In the genomic region with DNA sequence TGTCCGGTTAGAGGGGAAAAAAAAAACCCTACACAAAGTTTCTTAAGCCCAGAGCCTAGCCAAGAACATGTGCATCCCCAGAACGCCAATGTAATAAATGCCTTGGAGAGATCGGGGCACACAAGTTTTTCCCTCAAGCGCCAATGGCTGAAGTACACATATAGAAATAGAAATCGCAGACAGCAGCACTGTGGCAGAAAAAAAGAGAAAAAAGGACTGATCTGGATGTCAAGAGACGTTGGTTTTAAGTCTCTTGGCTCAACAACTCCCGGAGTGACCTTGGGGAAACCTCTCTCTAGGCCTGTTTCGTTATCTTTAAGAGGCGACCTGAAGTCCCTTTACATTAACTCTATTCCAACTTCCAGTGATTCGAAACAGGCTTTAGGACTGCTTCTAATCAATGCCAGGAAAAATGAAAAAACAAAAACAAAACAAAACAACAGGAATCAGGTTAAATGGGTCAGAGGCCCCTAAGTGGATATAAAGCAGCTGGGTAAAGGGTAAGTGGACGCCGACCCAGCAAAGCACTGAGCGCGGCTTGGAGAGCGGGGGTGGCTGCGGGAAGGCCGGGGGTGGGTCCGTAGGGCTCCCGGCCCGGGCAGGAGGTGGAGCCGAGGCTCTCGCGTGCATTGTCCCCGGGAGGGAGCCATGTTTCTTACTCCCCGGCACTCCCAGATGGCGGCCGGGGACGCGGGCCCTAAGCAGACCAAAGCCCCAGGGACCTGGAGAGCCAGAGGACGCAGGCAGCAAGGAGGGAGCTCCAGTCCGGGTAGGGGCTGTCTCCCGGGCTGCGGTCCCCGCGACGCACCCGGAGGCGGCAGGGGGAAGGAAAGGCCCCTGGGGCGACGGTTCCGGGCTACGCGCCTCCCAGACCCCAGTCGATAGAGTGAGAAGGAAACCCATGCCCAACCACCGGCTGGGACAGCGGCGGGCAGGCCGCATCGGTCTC, we compare ENCODE assay signal across 8 cellular contexts. TPM values are rescaled to one million over a fixed set of nuclear protein-coding genes. Genes with fewer than 3 reads are reported as not detected.
DNase-seq lines count a peak whose midpoint lies in the region; ATAC-seq, FAIRE-seq and TF ChIP-seq lines count a peak whose summit lies in the region.

No MANE protein-coding gene starts in this region.

- CTCF ChIA-PET in CD8-positive, alpha-beta memory T cell (lab: Charles Lee) = interaction anchor here (1.0 to 2.2 kb wide), 6 partner anchors 11 to 127 kb away, joined by 3 to 10 read pairs (median 5); a partner anchor contains a TSS

- ATAC-seq in HG03432 (IDR thresholded peaks at IDR 0.05; ENCODE audit: unreplicated experiment) = peak; percentile 73
- peak; percentile 76 to 90 (median 89) for ATAC-seq in heart left ventricle

- H3K4me1 ChIP-seq in CD8-positive, alpha-beta memory T cell (ENCODE audit: insufficient read depth, low read length) = peaks cover 32% of the 10 kb centered on the region
- H3K4me1 ChIP-seq in SJSA1 (replicated peaks) (peaks cover 21% of the 10 kb centered on the region), adipocyte (ENCODE audit: control insufficient read depth, insufficient read depth, low read length) (peaks cover 25% of the 10 kb centered on the region), heart left ventricle (peaks cover 0 to 47% (median 32%) of the 10 kb centered on the region in 12 donors), urinary bladder (ENCODE audit: insufficient read depth) (peaks cover 2% of the 10 kb centered on the region)

- peak overlapping the region; percentile 95 to 99 (median 98) for H3K27ac Mint-ChIP-seq in CD8-positive, alpha-beta memory T cell

- H3K27ac ChIP-seq in CD8-positive, alpha-beta memory T cell (ENCODE audit: low read depth, low read length) = peak overlapping the region; percentile 88
- H3K27ac ChIP-seq in SJSA1 (peak overlapping the region; percentile 88), heart left ventricle (peak overlapping the region; percentile 95 to 100 (median 98)), urinary bladder (ENCODE audit: low read depth) (peak overlapping the region; percentile 98)

- H3K9ac ChIP-seq in adipocyte (ENCODE audit: low read length) = peak overlapping the region; percentile 100

- H3K9me3 Mint-ChIP-seq in CD8-positive, alpha-beta memory T cell = no peaks in the 10 kb centered on the region

- no peak for TF ChIP-seq CTCF in heart left ventricle (IDR thresholded peaks at IDR 0.05)

- H3K4me3 Mint-ChIP-seq in CD8-positive, alpha-beta memory T cell = peak overlapping the region; percentile 92 to 100 (median 94)

- WGBS in heart left ventricle, 4 donors = 0 to 1% (median 0%) methylated on average over 33 to 49 of the region's 49 CpGs
- under 1% methylated on average over 49 of the region's 49 CpGs for WGBS in urinary bladder

- no peak for TF ChIP-seq POLR2A in heart left ventricle (IDR thresholded peaks at IDR 0.05)

- DNase-seq in CD8-positive, alpha-beta memory T cell = peak in 4 of 5 donors; percentile 53 to 72 (median 56)
- DNase-seq in GM19239 (ENCODE audit: insufficient read length, low spot score) (peak; percentile 48), SJSA1 (ENCODE audit: low read depth in 1 of 2, low spot score in 2 of 2) (peak; percentile 71 to 78), adipocyte (ENCODE audit: low read depth) (peak; percentile 92), heart left ventricle (peak; percentile 80 to 87 (median 83)), posterior cingulate gyrus (peak in 9 of 10 donors; percentile 36 to 92 (median 51))

- H3K4me3 ChIP-seq in CD8-positive, alpha-beta memory T cell (ENCODE audit: low read length) = peak overlapping the region; percentile 95
- H3K4me3 ChIP-seq in SJSA1 (peak overlapping the region; percentile 86), adipocyte (ENCODE audit: low read length) (peak overlapping the region; percentile 85), heart left ventricle (peak overlapping the region; percentile 76 to 100 (median 88)), urinary bladder (ENCODE audit: low read depth, low read length) (peak overlapping the region; percentile 73)

- intact Hi-C loops in heart left ventricle (cut with DNase I) (loop anchor here in 4 of 10 donors (1.0 to 5.0 kb wide), 4 partner anchors 21 to 85 kb away; a partner anchor contains a TSS), posterior cingulate gyrus (cut with DNase I) (loop anchor here (2.0 to 5.0 kb wide), 2 partner anchors 25 to 48 kb away; a partner anchor contains a TSS)

- peak; percentile 89 for FAIRE-seq in GM19239 (lab: Jason Lieb, UNC)

- H3K27me3 ChIP-seq in CD8-positive, alpha-beta memory T cell (ENCODE audit: insufficient read depth, low read length, poor library complexity, severe bottlenecking) = no peaks in the 10 kb centered on the region
- H3K27me3 ChIP-seq in SJSA1 (replicated peaks) = no peaks in the 10 kb centered on the region
- no peaks in the 10 kb centered on the region for H3K27me3 ChIP-seq in adipocyte (replicated peaks; ENCODE audit: control insufficient read depth, insufficient read depth, low read length)
- H3K27me3 ChIP-seq in heart left ventricle = no peaks in the 10 kb centered on the region

- POLR2A ChIA-PET in CD8-positive, alpha-beta memory T cell (lab: Charles Lee) = interaction anchor here (0.7 to 3.2 kb wide), 7 partner anchors 8 to 52 kb away, joined by 3 to 21 read pairs (median 8); a partner anchor contains a TSS

- peaks cover 0 to 31% (median 3%) of the 10 kb centered on the region in 3 donors for H3K36me3 Mint-ChIP-seq in CD8-positive, alpha-beta memory T cell

- no peaks in the 10 kb centered on the region for H3K9me3 ChIP-seq in CD8-positive, alpha-beta memory T cell (ENCODE audit: low read length)
- H3K9me3 ChIP-seq in SJSA1 (replicated peaks) (no peaks in the 10 kb centered on the region), adipocyte (ENCODE audit: control insufficient read depth, low read length) (no peaks in the 10 kb centered on the region), heart left ventricle (no peaks in the 10 kb centered on the region)

- peaks cover 0 to 5% of the 10 kb centered on the region in 2 donors for H3K27me3 Mint-ChIP-seq in CD8-positive, alpha-beta memory T cell

- no peaks in the 10 kb centered on the region for H3K36me3 ChIP-seq in CD8-positive, alpha-beta memory T cell (ENCODE audit: insufficient read depth, low read length)
- H3K36me3 ChIP-seq in SJSA1 (peaks cover 29% of the 10 kb centered on the region), adipocyte (ENCODE audit: control insufficient read depth, insufficient read depth, low read length, severe bottlenecking) (no peaks in the 10 kb centered on the region), heart left ventricle (peaks cover 0 to 4% (median 0%) of the 10 kb centered on the region in 9 donors), urinary bladder (ENCODE audit: insufficient read depth) (no peaks in the 10 kb centered on the region)

- H3K4me1 Mint-ChIP-seq in CD8-positive, alpha-beta memory T cell = peaks cover 49 to 64% (median 54%) of the 10 kb centered on the region in 3 donors

RNA-seq across cellular contexts. Expression of a gene that starts 0.8 kb away (rescaled TPM):
- 100 to 1,000 TPM; 181 to 195 TPM for total RNA-seq in CD8-positive, alpha-beta memory T cell
- 75.3 TPM for polyA plus RNA-seq in CD8-positive, alpha-beta memory T cell
- 86.0 and 89.5 TPM in 2 replicates for total RNA-seq in SJSA1 (2014; rRNA removed; shearing (Covaris generic))
- 100 to 1,000 TPM in 6 of 9 donors, 10 to 100 TPM in 3; 80.3 to 143 (median 110) TPM for total RNA-seq in heart left ventricle
- 10 to 100 TPM; 41.9 to 92.2 TPM for polyA plus RNA-seq in heart left ventricle
- total RNA-seq in urinary bladder = 110 TPM
- 81.9 TPM for polyA plus RNA-seq in urinary bladder

RNA-seq across cellular contexts. Expression of a gene that starts 24.1 kb away (rescaled TPM):
- total RNA-seq in CD8-positive, alpha-beta memory T cell = 10 to 100 TPM; 23.8 to 24.8 TPM
- 51.0 TPM for polyA plus RNA-seq in CD8-positive, alpha-beta memory T cell
- total RNA-seq in SJSA1 (2014; rRNA removed; shearing (Covaris generic)) = 40.6 and 48.4 TPM in 2 replicates
- 10 to 100 TPM; 20.9 to 31.0 (median 24.4) TPM for total RNA-seq in heart left ventricle
- polyA plus RNA-seq in heart left ventricle = 10 to 100 TPM in 1 of 2 donors, 1 to 10 TPM in 1; 7.9 to 18.2 TPM
- 45.7 TPM for total RNA-seq in urinary bladder
- polyA plus RNA-seq in urinary bladder = 25.4 TPM

RNA-seq across cellular contexts. Expression of a gene that starts 50.3 kb away (rescaled TPM):
- total RNA-seq in CD8-positive, alpha-beta memory T cell = under 1 TPM; 0.22 to 0.61 TPM
- polyA plus RNA-seq in CD8-positive, alpha-beta memory T cell = 0.07 TPM
- total RNA-seq in SJSA1 (2014; rRNA removed; shearing (Covaris generic)) = 0.71 and 2.7 TPM in 2 replicates
- 10 to 100 TPM in 4 of 9 donors, 1 to 10 TPM in 5; 3.3 to 35.5 (median 8.8) TPM for total RNA-seq in heart left ventricle
- 10 to 100 TPM in 1 of 2 donors, 1 to 10 TPM in 1; 7.1 to 41.4 TPM for polyA plus RNA-seq in heart left ventricle
- total RNA-seq in urinary bladder = 2.2 TPM
- polyA plus RNA-seq in urinary bladder = 5.1 TPM

Comparison
In these comparisons a context has a peak if more than half of its experiments do, and no peak if none do; other contexts are left out.
1. Peak in every context shown above with its lines: DNase-seq, ATAC-seq, H3K4me3 ChIP-seq and H3K27ac ChIP-seq.